2 cellular contexts compared by ENCODE assay signal in the genomic region with DNA sequence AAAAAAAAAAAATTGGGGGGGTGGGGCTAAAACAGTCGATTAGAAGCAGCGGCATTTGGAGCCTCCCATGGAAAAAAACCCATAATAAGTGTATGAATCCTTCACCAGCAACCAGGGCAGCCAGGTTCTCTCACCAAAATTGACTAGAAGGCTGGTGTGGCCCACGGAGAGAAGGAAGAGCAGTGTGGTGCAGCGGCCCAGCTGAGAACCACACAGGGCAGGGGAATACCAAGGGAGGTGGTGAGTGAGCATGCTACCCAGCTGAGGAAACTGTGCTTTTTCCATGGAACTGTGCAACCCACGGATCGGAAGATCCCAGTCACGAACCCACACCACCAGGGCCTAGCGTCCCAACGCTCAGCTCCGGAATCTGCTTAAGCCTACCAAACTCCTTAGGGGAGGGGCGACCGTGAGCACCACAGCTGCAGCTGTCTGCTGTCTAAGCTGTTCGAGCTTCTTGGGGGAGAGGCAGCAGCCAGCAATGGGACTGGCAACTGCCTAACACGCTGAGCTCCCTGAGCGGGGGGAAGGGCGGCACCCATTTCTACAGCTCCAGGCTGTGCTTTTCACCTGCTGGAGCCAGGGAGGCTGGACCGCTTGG.
TF ChIP-seq lines count a peak whose summit lies in the region.

No MANE protein-coding gene starts in this region.

TF ChIP-seq in GM23338, 12 proteins besides CTCF, POLR2A, EP300 and RAD21 (continues in another document):
- no peak for TF ChIP-seq STAT1 (IDR thresholded peaks at IDR 0.05; ENCODE audit: unreplicated experiment)
- no peak for TF ChIP-seq ZNF114 (CRISPR knock-in tag; IDR thresholded peaks at IDR 0.05)
- no peak for TF ChIP-seq JUNB (IDR thresholded peaks at IDR 0.05; ENCODE audit: unreplicated experiment)
- TF ChIP-seq, protein P1, sequence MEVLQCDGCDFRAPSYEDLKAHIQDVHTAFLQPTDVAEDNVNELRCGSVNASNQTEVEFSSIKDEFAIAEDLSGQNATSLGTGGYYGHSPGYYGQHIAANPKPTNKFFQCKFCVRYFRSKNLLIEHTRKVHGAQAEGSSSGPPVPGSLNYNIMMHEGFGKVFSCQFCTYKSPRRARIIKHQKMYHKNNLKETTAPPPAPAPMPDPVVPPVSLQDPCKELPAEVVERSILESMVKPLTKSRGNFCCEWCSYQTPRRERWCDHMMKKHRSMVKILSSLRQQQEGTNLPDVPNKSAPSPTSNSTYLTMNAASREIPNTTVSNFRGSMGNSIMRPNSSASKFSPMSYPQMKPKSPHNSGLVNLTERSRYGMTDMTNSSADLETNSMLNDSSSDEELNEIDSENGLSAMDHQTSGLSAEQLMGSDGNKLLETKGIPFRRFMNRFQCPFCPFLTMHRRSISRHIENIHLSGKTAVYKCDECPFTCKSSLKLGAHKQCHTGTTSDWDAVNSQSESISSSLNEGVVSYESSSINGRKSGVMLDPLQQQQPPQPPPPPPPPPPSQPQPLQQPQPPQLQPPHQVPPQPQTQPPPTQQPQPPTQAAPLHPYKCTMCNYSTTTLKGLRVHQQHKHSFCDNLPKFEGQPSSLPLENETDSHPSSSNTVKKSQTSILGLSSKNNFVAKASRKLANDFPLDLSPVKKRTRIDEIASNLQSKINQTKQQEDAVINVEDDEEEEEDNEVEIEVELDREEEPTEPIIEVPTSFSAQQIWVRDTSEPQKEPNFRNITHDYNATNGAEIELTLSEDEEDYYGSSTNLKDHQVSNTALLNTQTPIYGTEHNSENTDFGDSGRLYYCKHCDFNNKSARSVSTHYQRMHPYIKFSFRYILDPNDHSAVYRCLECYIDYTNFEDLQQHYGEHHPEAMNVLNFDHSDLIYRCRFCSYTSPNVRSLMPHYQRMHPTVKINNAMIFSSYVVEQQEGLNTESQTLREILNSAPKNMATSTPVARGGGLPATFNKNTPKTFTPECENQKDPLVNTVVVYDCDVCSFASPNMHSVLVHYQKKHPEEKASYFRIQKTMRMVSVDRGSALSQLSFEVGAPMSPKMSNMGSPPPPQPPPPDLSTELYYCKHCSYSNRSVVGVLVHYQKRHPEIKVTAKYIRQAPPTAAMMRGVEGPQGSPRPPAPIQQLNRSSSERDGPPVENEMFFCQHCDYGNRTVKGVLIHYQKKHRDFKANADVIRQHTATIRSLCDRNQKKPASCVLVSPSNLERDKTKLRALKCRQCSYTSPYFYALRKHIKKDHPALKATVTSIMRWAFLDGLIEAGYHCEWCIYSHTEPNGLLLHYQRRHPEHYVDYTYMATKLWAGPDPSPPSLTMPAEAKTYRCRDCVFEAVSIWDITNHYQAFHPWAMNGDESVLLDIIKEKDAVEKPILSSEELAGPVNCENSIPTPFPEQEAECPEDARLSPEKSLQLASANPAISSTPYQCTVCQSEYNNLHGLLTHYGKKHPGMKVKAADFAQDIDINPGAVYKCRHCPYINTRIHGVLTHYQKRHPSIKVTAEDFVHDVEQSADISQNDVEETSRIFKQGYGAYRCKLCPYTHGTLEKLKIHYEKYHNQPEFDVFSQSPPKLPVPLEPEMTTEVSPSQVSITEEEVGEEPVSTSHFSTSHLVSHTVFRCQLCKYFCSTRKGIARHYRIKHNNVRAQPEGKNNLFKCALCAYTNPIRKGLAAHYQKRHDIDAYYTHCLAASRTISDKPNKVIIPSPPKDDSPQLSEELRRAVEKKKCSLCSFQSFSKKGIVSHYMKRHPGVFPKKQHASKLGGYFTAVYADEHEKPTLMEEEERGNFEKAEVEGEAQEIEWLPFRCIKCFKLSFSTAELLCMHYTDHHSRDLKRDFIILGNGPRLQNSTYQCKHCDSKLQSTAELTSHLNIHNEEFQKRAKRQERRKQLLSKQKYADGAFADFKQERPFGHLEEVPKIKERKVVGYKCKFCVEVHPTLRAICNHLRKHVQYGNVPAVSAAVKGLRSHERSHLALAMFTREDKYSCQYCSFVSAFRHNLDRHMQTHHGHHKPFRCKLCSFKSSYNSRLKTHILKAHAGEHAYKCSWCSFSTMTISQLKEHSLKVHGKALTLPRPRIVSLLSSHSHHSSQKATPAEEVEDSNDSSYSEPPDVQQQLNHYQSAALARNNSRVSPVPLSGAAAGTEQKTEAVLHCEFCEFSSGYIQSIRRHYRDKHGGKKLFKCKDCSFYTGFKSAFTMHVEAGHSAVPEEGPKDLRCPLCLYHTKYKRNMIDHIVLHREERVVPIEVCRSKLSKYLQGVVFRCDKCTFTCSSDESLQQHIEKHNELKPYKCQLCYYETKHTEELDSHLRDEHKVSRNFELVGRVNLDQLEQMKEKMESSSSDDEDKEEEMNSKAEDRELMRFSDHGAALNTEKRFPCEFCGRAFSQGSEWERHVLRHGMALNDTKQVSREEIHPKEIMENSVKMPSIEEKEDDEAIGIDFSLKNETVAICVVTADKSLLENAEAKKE (CRISPR knock-in tag; IDR thresholded peaks at IDR 0.05) = no peak
- TF ChIP-seq, protein P2, sequence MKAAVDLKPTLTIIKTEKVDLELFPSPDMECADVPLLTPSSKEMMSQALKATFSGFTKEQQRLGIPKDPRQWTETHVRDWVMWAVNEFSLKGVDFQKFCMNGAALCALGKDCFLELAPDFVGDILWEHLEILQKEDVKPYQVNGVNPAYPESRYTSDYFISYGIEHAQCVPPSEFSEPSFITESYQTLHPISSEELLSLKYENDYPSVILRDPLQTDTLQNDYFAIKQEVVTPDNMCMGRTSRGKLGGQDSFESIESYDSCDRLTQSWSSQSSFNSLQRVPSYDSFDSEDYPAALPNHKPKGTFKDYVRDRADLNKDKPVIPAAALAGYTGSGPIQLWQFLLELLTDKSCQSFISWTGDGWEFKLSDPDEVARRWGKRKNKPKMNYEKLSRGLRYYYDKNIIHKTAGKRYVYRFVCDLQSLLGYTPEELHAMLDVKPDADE (IDR thresholded peaks at IDR 0.05) = no peak
- no peak for TF ChIP-seq EZH2phosphoT487 (IDR thresholded peaks at IDR 0.05; ENCODE audit: unreplicated experiment)
- TF ChIP-seq EZH2 (IDR thresholded peaks at IDR 0.05; ENCODE audit: low read depth, unreplicated experiment) = no peak
- TF ChIP-seq CREB1 (CRISPR knock-in tag; IDR thresholded peaks at IDR 0.05; ENCODE audit: low read depth) = no peak
- TF ChIP-seq NANOG (IDR thresholded peaks at IDR 0.05; ENCODE audit: borderline replicate concordance) = no peak

TF ChIP-seq in H1, 55 proteins besides CTCF, POLR2A, EP300 and RAD21:
- TF ChIP-seq CBX8 (IDR thresholded peaks at IDR 0.05; ENCODE audit: borderline replicate concordance, low read depth, low read length) (no peak), KDM1A (IDR thresholded peaks at IDR 0.05; ENCODE audit: borderline replicate concordance, low read length) (no peak), KDM5A (IDR thresholded peaks at IDR 0.05; ENCODE audit: low read length) (no peak), POU5F1 (IDR thresholded peaks at IDR 0.05; ENCODE audit: low read depth, low read length) (no peak), EGR1 (IDR thresholded peaks at IDR 0.05; ENCODE audit: borderline replicate concordance, low read depth, low read length) (no peak), ASH2L (IDR thresholded peaks at IDR 0.05; ENCODE audit: low read length) (no peak), TBP (IDR thresholded peaks at IDR 0.05; ENCODE audit: low read depth, low read length) (no peak), TAF7 (optimal IDR thresholded peaks at IDR 0.05; ENCODE audit: borderline replicate concordance, low read depth, low read length) (no peak), TAF1 (IDR thresholded peaks at IDR 0.05; ENCODE audit: low read depth, low read length) (no peak), KDM4A (IDR thresholded peaks at IDR 0.05; ENCODE audit: low read depth, low read length, severe bottlenecking) (no peak), TEAD4 (IDR thresholded peaks at IDR 0.05; ENCODE audit: low read depth, low read length) (no peak), SP4 (IDR thresholded peaks at IDR 0.05; ENCODE audit: low read length) (no peak), HDAC2 (IDR thresholded peaks at IDR 0.05; ENCODE audit: borderline replicate concordance in 1 of 2, low read depth in 2 of 2, low read length in 2 of 2) (no peak), RBBP5 (IDR thresholded peaks at IDR 0.05; ENCODE audit: borderline replicate concordance, low read depth, low read length) (no peak), TCF12 (IDR thresholded peaks at IDR 0.05; ENCODE audit: low read depth, low read length) (no peak), POLR2AphosphoS5 (IDR thresholded peaks at IDR 0.05; ENCODE audit: low read depth, low read length) (no peak), RNF2 (IDR thresholded peaks at IDR 0.05; ENCODE audit: borderline replicate concordance, low read depth, low read length, missing control alignments, poor library complexity, severe bottlenecking) (no peak), SIRT6 (IDR thresholded peaks at IDR 0.05; ENCODE audit: low read length) (no peak)
TF ChIP-seq in H1: peak in this region for 0.
